ENCODE assay signal across 21 cellular contexts in the genomic region with DNA sequence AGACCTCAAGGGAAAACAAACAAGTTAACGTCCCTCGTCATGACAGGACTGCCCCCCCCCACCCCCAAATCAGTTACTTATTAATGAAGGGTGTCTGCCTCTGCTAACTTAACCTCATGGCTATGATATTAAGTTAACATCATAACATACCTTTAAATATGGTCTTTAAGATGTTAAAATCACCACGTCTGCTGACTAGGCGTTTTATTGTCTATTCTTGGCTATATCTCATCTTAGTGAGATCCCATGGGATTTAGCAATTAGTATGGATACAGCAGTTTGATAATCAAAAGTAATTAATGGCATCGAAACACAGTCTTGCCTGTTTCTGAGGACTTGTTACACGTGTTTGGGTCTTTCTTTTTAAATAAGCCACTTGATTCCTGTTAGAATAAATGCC.
DNase-seq lines count a peak whose midpoint lies in the region; ATAC-seq, FAIRE-seq and TF ChIP-seq lines count a peak whose summit lies in the region.
"Had no signal": no experiment of that assay in that cellular context is flagged by ENCODE, and none has a peak within 500 bp of the region (broad histone marks: within the 10 kb centered on the region; RNA-seq: fewer than 3 reads in every experiment).

No MANE protein-coding gene starts in this region.

- H4K5ac ChIP-seq in IMR-90 (ENCODE audit: low read depth, low read length) = no peak overlapping the region

- H3K9ac ChIP-seq in IMR-90 (ENCODE audit: low read depth, low read length) = no peak overlapping the region
- no peak overlapping the region for H3K9ac ChIP-seq in K562 (ENCODE audit: insufficient read depth in 1 of 2, low read depth in 2 of 2, low read length in 2 of 2)
- H3K9ac ChIP-seq: BLaER1 treated with 17β-estradiol and CSF1 and Interleukin-3, amounts not matched to agents 10 nM and 100 nM had no signal

- peaks cover under 1% of the 10 kb centered on the region; the same call in 1 of the 3 replicates for H3K9me3 ChIP-seq in A549
- no peaks in the 10 kb centered on the region for H3K9me3 ChIP-seq in IMR-90 (ENCODE audit: control insufficient read depth, insufficient read depth, low read length)
- H3K9me3 ChIP-seq in K562 (replicated peaks; ENCODE audit: control insufficient read depth, insufficient read depth, low read depth, low read length) = no peaks in the 10 kb centered on the region
- H3K9me3 ChIP-seq: BLaER1 treated with 17β-estradiol and CSF1 and Interleukin-3, amounts not matched to agents 10 nM and 100 nM; Caco-2 had no signal

- H3K14ac ChIP-seq in IMR-90 (replicated peaks; ENCODE audit: low read depth, low read length) = no peak overlapping the region

- H3K36me3 ChIP-seq in IMR-90 (ENCODE audit: control insufficient read depth, insufficient read depth, low read length) (no peaks in the 10 kb centered on the region), K562 (ENCODE audit: control insufficient read depth, insufficient read depth, low read length) (no peaks in the 10 kb centered on the region)
- H3K36me3 ChIP-seq: BLaER1 treated with 17β-estradiol and CSF1 and Interleukin-3, amounts not matched to agents 10 nM and 100 nM had no signal

- H3K4me2 ChIP-seq in A549 (no peak overlapping the region), IMR-90 (ENCODE audit: low read depth, low read length) (no peak overlapping the region), K562 (ENCODE audit: insufficient read depth, low read length) (no peak overlapping the region)
- H3K4me2 ChIP-seq: BLaER1 treated with 17β-estradiol and CSF1 and Interleukin-3, amounts not matched to agents 10 nM and 100 nM had no signal

- dilution Hi-C loops in IMR-90 (cut with HindIII; ENCODE audit: low sequenced_read_pairs, unreplicated experiment) = no loop called here

- H2BK5ac ChIP-seq in IMR-90 (ENCODE audit: low read depth, low read length, poor library complexity, severe bottlenecking) = no peak overlapping the region

- no peak overlapping the region for H4K8ac ChIP-seq in IMR-90 (ENCODE audit: low read depth in 2 of 2, low read length in 2 of 2)

- 6% methylated on average over 6 of the region's 6 CpGs for WGBS in A549 (ENCODE audit: missing lambda C conversion rate)
- WGBS in IMR-90 (ENCODE audit: extremely low coverage in 2 of 2, insufficient read length in 1 of 2), 2 experiments = no CpG with 5 or more reads among the region's 6 CpGs
- WGBS in K562 (ENCODE audit: insufficient coverage, low coverage, missing lambda C conversion rate) = 0% methylated on average over 6 of the region's 6 CpGs

- H3K56ac ChIP-seq in IMR-90 (ENCODE audit: extremely low read depth, insufficient read depth, low read length) = no peak overlapping the region

- ATAC-seq in A549 = no peak
- ATAC-seq in IMR-90 (ENCODE audit: low read depth) = no peak
- ATAC-seq in K562 = no peak
- no peak for ATAC-seq in HG03571 (IDR thresholded peaks at IDR 0.05; ENCODE audit: unreplicated experiment)
- ATAC-seq in HG03045 (IDR thresholded peaks at IDR 0.05; ENCODE audit: unreplicated experiment) = no peak
- ATAC-seq: CD8-positive, alpha-beta T cell had no signal

- no peak for FAIRE-seq in A549 (lab: Jason Lieb, UNC)
- FAIRE-seq in K562 (lab: Jason Lieb, UNC) = no peak
- FAIRE-seq: A204.1, D721Med, G401.6, GM12891, GM19239 had no signal

- no peak overlapping the region for H2BK20ac ChIP-seq in IMR-90 (ENCODE audit: low read depth, low read length)

- no peaks in the 10 kb centered on the region for H3K79me2 ChIP-seq in K562 (ENCODE audit: control insufficient read depth, insufficient read depth, low read length)

- H4K20me1 ChIP-seq in IMR-90 (ENCODE audit: insufficient read depth, low read length) (no peaks in the 10 kb centered on the region), K562 (replicated peaks; ENCODE audit: control insufficient read depth, insufficient read depth, low read length) (no peaks in the 10 kb centered on the region)
- H4K20me1 ChIP-seq: BLaER1 treated with 17β-estradiol and CSF1 and Interleukin-3, amounts not matched to agents 10 nM and 100 nM had no signal

- intact Hi-C loops in IMR-90 (cut with micrococcal nuclease) (no loop called here), K562 (cut with micrococcal nuclease) (no loop called here)

- H3K4ac ChIP-seq in IMR-90 (ENCODE audit: low read depth, low read length) = no peak overlapping the region

- TF ChIP-seq POLR2A in A549 (IDR thresholded peaks at IDR 0.05; ENCODE audit: low read length) (no peak), IMR-90 (IDR thresholded peaks at IDR 0.05; ENCODE audit: low read depth, low read length) (no peak), K562 (conservative IDR thresholded peaks at IDR 0.05) (no peak)

- H3K9me1 ChIP-seq in IMR-90 (ENCODE audit: insufficient read depth, low read length) = no peaks in the 10 kb centered on the region
- no peaks in the 10 kb centered on the region for H3K9me1 ChIP-seq in K562 (ENCODE audit: control insufficient read depth, insufficient read depth, low read length)

- H3K4me3 ChIP-seq in A549 = no peak overlapping the region
- H3K4me3 ChIP-seq in IMR-90 (ENCODE audit: insufficient read depth, low read depth, low read length) = no peak overlapping the region
- no peak overlapping the region for H3K4me3 ChIP-seq in K562
- H3K4me3 ChIP-seq: BLaER1 treated with 17β-estradiol and CSF1 and Interleukin-3, amounts not matched to agents 10 nM and 100 nM had no signal

- TF ChIP-seq EP300 in A549 (IDR thresholded peaks at IDR 0.05) (no peak), K562 (IDR thresholded peaks at IDR 0.05; ENCODE audit: low read length) (no peak)

- H3K4me1 ChIP-seq in A549 = no peaks in the 10 kb centered on the region
- no peaks in the 10 kb centered on the region for H3K4me1 ChIP-seq in IMR-90 (ENCODE audit: control insufficient read depth, insufficient read depth, low read length)
- H3K4me1 ChIP-seq in K562 (replicated peaks in 1 of 2; ENCODE audit: control insufficient read depth in 2 of 2, insufficient read depth in 2 of 2, low read length in 2 of 2) = no peaks in the 10 kb centered on the region
- H3K4me1 ChIP-seq: Caco-2 had no signal

- H2AFZ ChIP-seq in IMR-90 (replicated peaks; ENCODE audit: low read length, poor library complexity) = no peak overlapping the region
- H2AFZ ChIP-seq in K562 (ENCODE audit: low read depth, low read length) = no peak overlapping the region

- TF ChIP-seq CTCF in A549 (IDR thresholded peaks at IDR 0.05) (no peak), IMR-90 (conservative IDR thresholded peaks at IDR 0.05; ENCODE audit: low read depth, low read length) (no peak), K562 (IDR thresholded peaks at IDR 0.05 in 2 of 3, conservative IDR thresholded peaks at IDR 0.05 in 1 of 3; ENCODE audit: insufficient read depth in 2 of 3, low read depth in 1 of 3, low read length in 3 of 3) (no peak)

- H2BK15ac ChIP-seq in IMR-90 (ENCODE audit: low read depth, low read length) = no peak overlapping the region

- H4K91ac ChIP-seq in IMR-90 (ENCODE audit: insufficient read depth, low read depth, low read length) = no peak overlapping the region

- no peak overlapping the region for H2AK9ac ChIP-seq in IMR-90 (replicated peaks; ENCODE audit: low read depth, low read length, poor library complexity)

- no peak for TF ChIP-seq RAD21 in A549 (conservative IDR thresholded peaks at IDR 0.05 in 1 of 2, IDR thresholded peaks at IDR 0.05 in 1 of 2)
- TF ChIP-seq RAD21 in IMR-90 (IDR thresholded peaks at IDR 0.05; ENCODE audit: low read length) = no peak
- TF ChIP-seq RAD21 in K562 (CRISPR knock-in tag; conservative IDR thresholded peaks at IDR 0.05 in 1 of 2, IDR thresholded peaks at IDR 0.05 in 1 of 2) = no peak

- BruUV-seq in IMR-90 (replicated peaks; lab: Mats Ljungman, UMichigan) (no TSS peak), K562 (replicated peaks; lab: Mats Ljungman, UMichigan) (no TSS peak)

- H2BK120ac ChIP-seq in IMR-90 (ENCODE audit: low read depth, low read length) = no peak overlapping the region

- POLR2A ChIA-PET in A549 (lab: Yijun Ruan, JAX) = no interaction called here
- POLR2A ChIA-PET in IMR-90 (lab: Charles Lee; ENCODE audit: unreplicated experiment) = no interaction called here
- POLR2A ChIA-PET in K562 (lab: Yijun Ruan, JAX) = no interaction called here

- H3K27me3 ChIP-seq in IMR-90 (ENCODE audit: control insufficient read depth, insufficient read depth, low read length) = peaks cover 2% of the 10 kb centered on the region
- 0 out of 5 replicates have a peak, but pooled peaks cover 0 to 4% of the 10 kb centered on the region in 2 experiments for H3K27me3 ChIP-seq in K562 (ENCODE audit: control insufficient read depth in 2 of 2, insufficient read depth in 2 of 2, low read length in 2 of 2)
- H3K27me3 ChIP-seq: BLaER1 treated with 17β-estradiol and CSF1 and Interleukin-3, amounts not matched to agents 10 nM and 100 nM had no signal

- H3K27ac ChIP-seq in A549 = no peak overlapping the region
- H3K27ac ChIP-seq in IMR-90 (ENCODE audit: insufficient read depth, low read length) = no peak overlapping the region
- H3K27ac ChIP-seq in K562 (ENCODE audit: extremely low read depth, low read depth, low read length) = no peak overlapping the region
- H3K27ac ChIP-seq: BLaER1 treated with 17β-estradiol and CSF1 and Interleukin-3, amounts not matched to agents 10 nM and 100 nM; C4-2B had no signal

- no peak overlapping the region for H3K23ac ChIP-seq in IMR-90 (ENCODE audit: low read depth, low read length)

- CTCF ChIA-PET in A549 (lab: Yijun Ruan, JAX) = interaction anchor here (3.5 kb wide), 1 partner anchor 11 kb away, joined by 16 read pairs; no protein-coding TSS in a partner anchor
- CTCF ChIA-PET in IMR-90 (lab: Yijun Ruan, JAX) = no interaction called here
- CTCF ChIA-PET in K562 (lab: Yijun Ruan, JAX; ENCODE audit: low intra/inter-chr PET ratio) = no interaction called here

- DNase-seq in A549 (ENCODE audit: low read depth in 1 of 2, low spot score in 1 of 2) = no peak
- DNase-seq in IMR-90 = no peak
- no peak for DNase-seq in K562 (ENCODE audit: extremely low read depth in 1 of 4, low spot score in 3 of 4)
- DNase-seq in NCI-H82 (lab: John Stamatoyannopoulos, UW) = no peak
- DNase-seq: 8988T; AML-193; Caco-2; Calu3; CD4-positive, alpha-beta T cell; CD8-positive, alpha-beta T cell; DMS79 treated with DMSO at 0.1 percent for 48 hours; GF-D8 had no signal

- in situ Hi-C loops in IMR-90 (cut with MboI; ENCODE audit: low sequenced_read_pairs) = no loop called here
- in situ Hi-C loops in K562 (cut with MboI) = no loop called here

- H3K18ac ChIP-seq in IMR-90 (ENCODE audit: low read depth, low read length) = no peak overlapping the region

- no peak overlapping the region for H2AK5ac ChIP-seq in IMR-90 (ENCODE audit: low read depth, low read length)

- H3K79me1 ChIP-seq in IMR-90 (ENCODE audit: low read depth in 1 of 2, low read length in 2 of 2) = no peaks in the 10 kb centered on the region

TF ChIP-seq in A549, 52 proteins besides CTCF, POLR2A, EP300 and RAD21 (continues in another document):
- TF ChIP-seq RCOR1 (IDR thresholded peaks at IDR 0.05; ENCODE audit: low read depth, low read length) = no peak
- TF ChIP-seq KDM1A (IDR thresholded peaks at IDR 0.05; ENCODE audit: low read depth) = no peak

TF ChIP-seq in K562, 482 proteins besides CTCF, POLR2A, EP300 and RAD21 (continues in another document):
- TF ChIP-seq HDGF (IDR thresholded peaks at IDR 0.05) (no peak), RBFOX2 (IDR thresholded peaks at IDR 0.05; ENCODE audit: low read depth, low read length) (no peak), SMARCE1 (IDR thresholded peaks at IDR 0.05) (no peak), TAF9B (IDR thresholded peaks at IDR 0.05; ENCODE audit: partially characterized antibody) (no peak)

Comparison
In these comparisons a context has a peak if more than half of its experiments do, and no peak if none do; other contexts are left out.
1. Of the 35 proteins assayed by ChIP-seq in both K562 and A549: peak only in K562: none; only in A549: none; in both: MAFK; in neither: 34.